Comparison of ENCODE assay signal across 8 cellular contexts in genomic region chr2:134917958-134918517, GRCh38. TPM values are rescaled to one million over a fixed set of nuclear protein-coding genes. Genes with fewer than 3 reads are reported as not detected.
DNase-seq lines count a peak whose midpoint lies in the region; FAIRE-seq and TF ChIP-seq lines count a peak whose summit lies in the region.

No MANE protein-coding gene starts in this region.

- no peaks in the 10 kb centered on the region for H3K79me1 ChIP-seq in H9 (ENCODE audit: insufficient read depth, low read depth, low read length, poor library complexity, severe bottlenecking)

- H3K27me3 ChIP-seq in H9 (ENCODE audit: insufficient read depth, low read length) (no peaks in the 10 kb centered on the region), MG63 (no peaks in the 10 kb centered on the region), astrocyte (ENCODE audit: insufficient read depth, low read length) (no peaks in the 10 kb centered on the region)

- H3K36me3 ChIP-seq in MG63 (peaks cover 23% of the 10 kb centered on the region), astrocyte (ENCODE audit: insufficient read depth, low read length) (no peaks in the 10 kb centered on the region)

- H3K56ac ChIP-seq in H9 (ENCODE audit: insufficient read length, low read depth, low read length), result peak overlapping the region; percentile 45

- no peak overlapping the region for H3T11ph ChIP-seq in H9 (ENCODE audit: low read length)

- H4K5ac ChIP-seq in H9 (ENCODE audit: insufficient read length, low read depth, low read length), result no peak overlapping the region

- H3K18ac ChIP-seq in H9 (ENCODE audit: insufficient read length, low read depth, low read length), result peak overlapping the region; percentile 41

- H3K27ac Mint-ChIP-seq in H9, result peak overlapping the region; percentile 99 to 100 (median 100)
- peak overlapping the region; percentile 91 for H3K27ac Mint-ChIP-seq in astrocyte (ENCODE audit: unreplicated experiment)
- peak overlapping the region; percentile 89 to 99 (median 98) for H3K27ac Mint-ChIP-seq in immature natural killer cell

- H3K23ac ChIP-seq in H9 (ENCODE audit: insufficient read length, low read depth, low read length), result no peak overlapping the region

- H4K91ac ChIP-seq in H9 (ENCODE audit: insufficient read length, low read depth, low read length), result no peak overlapping the region

- TF ChIP-seq CTCF in GM12865 (IDR thresholded peaks at IDR 0.05; ENCODE audit: insufficient read depth, low read depth, low read length, missing control alignments), result peak; percentile 17
- TF ChIP-seq CTCF in H9 (conservative IDR thresholded peaks at IDR 0.05), result peak; percentile 40; the same call in 2 of the 3 replicates
- no peak for TF ChIP-seq CTCF in astrocyte (IDR thresholded peaks at IDR 0.05; ENCODE audit: insufficient read depth, low read depth, low read length)

- H2BK15ac ChIP-seq in H9 (ENCODE audit: low read depth, low read length), result no peak overlapping the region

- H2BK12ac ChIP-seq in H9 (ENCODE audit: insufficient read length, low read depth, low read length), result no peak overlapping the region

- H4K20me1 ChIP-seq in H9 (ENCODE audit: control insufficient read depth, insufficient read depth, insufficient read length) (no peaks in the 10 kb centered on the region), astrocyte (ENCODE audit: insufficient read depth, low read length) (peaks cover 37% of the 10 kb centered on the region)

- H3K9ac ChIP-seq in H9 (ENCODE audit: extremely low read depth, insufficient read length, low read length) (peak overlapping the region; percentile 85), astrocyte (ENCODE audit: low read length) (peak overlapping the region; percentile 100)

- DNase-seq in GM12865 (ENCODE audit: low read depth), result peak; percentile 96
- DNase-seq in H9, result no peak
- DNase-seq in MG63, result no peak
- peak; percentile 96 to 99 for DNase-seq in SW 1271 (lab: John Stamatoyannopoulos, UW)
- DNase-seq in astrocyte (ENCODE audit: low read depth), result no peak
- peak in 1 of 3 donors; percentile 90 for DNase-seq in immature natural killer cell
- DNase-seq in stimulated activated CD4-positive, alpha-beta T cell treated with anti-CD3 and anti-CD28 coated beads, TNF-alpha, amount 100 ng/mL, for 4 hours (ENCODE audit: low read depth in 3 of 3), result peak in 2 of 3 experiments; percentile 76 to 78
- no peak for DNase-seq in occipital lobe (lab: John Stamatoyannopoulos, UW)

- peaks cover 28% of the 10 kb centered on the region; the same call in 1 of the 2 replicates for H3K79me2 ChIP-seq in H9 (ENCODE audit: insufficient read depth, low read length)
- peaks cover 44% of the 10 kb centered on the region for H3K79me2 ChIP-seq in astrocyte (ENCODE audit: insufficient read depth, low read length)

- H3K4me2 ChIP-seq in H9 (ENCODE audit: insufficient read depth, insufficient read length, low read length), result peak overlapping the region; percentile 85
- H3K4me2 ChIP-seq in astrocyte (ENCODE audit: low read length), result peak overlapping the region; percentile 90

- H3K4me1 Mint-ChIP-seq in H9 (peaks cover 11 to 20% of the 10 kb centered on the region in 2 experiments), astrocyte (ENCODE audit: low read depth, unreplicated experiment) (peaks cover 10% of the 10 kb centered on the region), immature natural killer cell (peaks cover 48 to 52% of the 10 kb centered on the region in 2 donors)

- H3K9me3 Mint-ChIP-seq in H9 (peaks cover 9 to 17% of the 10 kb centered on the region in 2 experiments; a peak in 4 of 5 replicates), astrocyte (ENCODE audit: unreplicated experiment) (peaks cover 4% of the 10 kb centered on the region), immature natural killer cell (peaks cover 0 to 2% (median 0%) of the 10 kb centered on the region in 6 donors)

- H3K4me1 ChIP-seq in H9 (ENCODE audit: insufficient read depth, low read length) (no peaks in the 10 kb centered on the region), astrocyte (ENCODE audit: insufficient read depth, low read length) (peaks cover 13% of the 10 kb centered on the region)

- H3K4ac ChIP-seq in H9 (ENCODE audit: low read depth, low read length), result no peak overlapping the region; the same call in 1 of the 2 replicates

- peak overlapping the region; percentile 74; the same call in 1 of the 2 replicates for H3K14ac ChIP-seq in H9 (ENCODE audit: insufficient read depth, low read length)

- H4K8ac ChIP-seq in H9 (replicated peaks; ENCODE audit: insufficient read length, low read depth, low read length), result no peak overlapping the region

- no CpG with 5 or more reads among the region's 37 CpGs for WGBS in H9 (ENCODE audit: extremely low coverage, insufficient read length, low lambda C conversion rate)

- peaks cover 0 to 17% (median 14%) of the 10 kb centered on the region in 3 experiments for H3K36me3 Mint-ChIP-seq in H9 (ENCODE audit: insufficient read depth in 1 of 3, low read depth in 3 of 3)
- H3K36me3 Mint-ChIP-seq in astrocyte (ENCODE audit: low read depth, unreplicated experiment), result peaks cover 1% of the 10 kb centered on the region
- H3K36me3 Mint-ChIP-seq in immature natural killer cell, result peaks cover 0 to 8% (median 5%) of the 10 kb centered on the region in 3 donors

- H3K9me3 ChIP-seq in H9 (ENCODE audit: control insufficient read depth, low read depth, low read length) (no peaks in the 10 kb centered on the region), MG63 (no peaks in the 10 kb centered on the region; the same call in 1 of the 2 replicates), astrocyte (ENCODE audit: insufficient read depth, low read depth, low read length) (no peaks in the 10 kb centered on the region)

- FAIRE-seq in astrocyte (lab: Jason Lieb, UNC), result no peak

- H3K4me3 Mint-ChIP-seq in H9 (peak overlapping the region; percentile 96 to 99), astrocyte (ENCODE audit: unreplicated experiment) (peak overlapping the region; percentile 94), immature natural killer cell (peak overlapping the region; percentile 87 to 99 (median 97))

- H2AFZ ChIP-seq in H9 (ENCODE audit: low read length) (no peak overlapping the region), astrocyte (ENCODE audit: low read depth, low read length) (peak overlapping the region; percentile 80)

- peaks cover 9% of the 10 kb centered on the region for H3K23me2 ChIP-seq in H9 (ENCODE audit: insufficient read length, low read depth, low read length, poor library complexity, severe bottlenecking)

- no peak overlapping the region for H2BK120ac ChIP-seq in H9 (ENCODE audit: low read depth, low read length, poor library complexity, severe bottlenecking)

- H3K4me3 ChIP-seq in GM12865 (ENCODE audit: low read depth, low read length) (peak overlapping the region; percentile 57), MG63 (peak overlapping the region; percentile 92), astrocyte (ENCODE audit: insufficient read depth, low read depth, low read length) (peak overlapping the region; percentile 94)

- no peak overlapping the region for H2BK5ac ChIP-seq in H9 (ENCODE audit: insufficient read length, low read length)

- no peaks in the 10 kb centered on the region; the same call in 1 of the 2 replicates for H3K27me3 Mint-ChIP-seq in H9 (ENCODE audit: low read depth)
- H3K27me3 Mint-ChIP-seq in astrocyte (ENCODE audit: low read depth, unreplicated experiment), result no peaks in the 10 kb centered on the region
- peaks cover 8 to 17% (median 16%) of the 10 kb centered on the region in 3 donors for H3K27me3 Mint-ChIP-seq in immature natural killer cell (ENCODE audit: low read depth in 3 of 3)

- H3K27ac ChIP-seq in H9 (ENCODE audit: insufficient read length, low read depth, low read length) (peak overlapping the region; percentile 42), astrocyte (ENCODE audit: low read depth, low read length) (peak overlapping the region; percentile 70)

- H2AK5ac ChIP-seq in H9 (ENCODE audit: insufficient read length, low read length), result no peak overlapping the region

- H2BK20ac ChIP-seq in H9 (ENCODE audit: low read depth, low read length, poor library complexity, severe bottlenecking), result no peak overlapping the region

RNA-seq across cellular contexts. Expression of gene CCNT2, which starts 0.6 kb away (rescaled TPM):
- total RNA-seq in H9 (2021) (39.3 and 42.0 TPM in 2 replicates), astrocyte (33.2 and 33.4 TPM in 2 replicates), occipital lobe (106 TPM)
- total RNA-seq in MG63 (2014; rRNA removed; shearing (Covaris generic); ENCODE audit: low replicate concordance), result 9.0 and 11.2 TPM in 2 replicates
- polyA plus RNA-seq in immature natural killer cell, result 10 to 100 TPM; 16.6 to 21.5 (median 19.7) TPM

Comparison
In these comparisons a context has a peak if more than half of its experiments do, and no peak if none do; other contexts are left out.
1. DNase-seq: peak in GM12865 (single experiment), SW 1271 (2 of 2) and stimulated activated CD4-positive, alpha-beta T cell treated with anti-CD3 and anti-CD28 coated beads, TNF-alpha, amount 100 ng/mL, for 4 hours (2 of 3); none in H9 (single experiment), MG63 (single experiment), astrocyte (single experiment) and occipital lobe (single experiment).
2. Peak in every context shown above with its lines, with median percentiles within 50 percentile points of each other: H3K4me3 ChIP-seq, H3K27ac Mint-ChIP-seq and H3K4me3 Mint-ChIP-seq.